Comparison of ENCODE assay signal across 1 cellular context in the genomic region with DNA sequence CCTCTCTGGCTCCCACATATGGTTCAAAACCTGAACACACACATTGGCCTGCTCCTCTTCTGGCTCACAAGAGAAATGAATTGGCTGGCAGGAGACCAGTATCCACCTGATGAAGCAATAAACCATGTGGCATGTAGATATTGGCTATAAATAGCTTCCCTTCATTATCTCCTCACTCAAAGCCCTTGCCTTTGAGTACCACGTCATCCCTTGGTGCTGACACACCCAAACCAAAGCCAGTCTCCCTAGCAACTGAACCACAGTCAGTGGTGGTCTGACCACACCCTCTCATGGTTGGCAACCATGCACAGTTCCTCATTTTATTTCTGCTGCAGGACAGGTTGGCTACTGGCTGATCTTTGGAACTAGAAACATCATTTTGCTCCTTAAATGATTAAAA.
TF ChIP-seq lines count a peak whose summit lies in the region.

No MANE protein-coding gene starts in this region.

TF ChIP-seq in K562, 482 proteins besides CTCF, POLR2A, EP300 and RAD21 (continued from another document and continues in another):
- TF ChIP-seq, protein P1, sequence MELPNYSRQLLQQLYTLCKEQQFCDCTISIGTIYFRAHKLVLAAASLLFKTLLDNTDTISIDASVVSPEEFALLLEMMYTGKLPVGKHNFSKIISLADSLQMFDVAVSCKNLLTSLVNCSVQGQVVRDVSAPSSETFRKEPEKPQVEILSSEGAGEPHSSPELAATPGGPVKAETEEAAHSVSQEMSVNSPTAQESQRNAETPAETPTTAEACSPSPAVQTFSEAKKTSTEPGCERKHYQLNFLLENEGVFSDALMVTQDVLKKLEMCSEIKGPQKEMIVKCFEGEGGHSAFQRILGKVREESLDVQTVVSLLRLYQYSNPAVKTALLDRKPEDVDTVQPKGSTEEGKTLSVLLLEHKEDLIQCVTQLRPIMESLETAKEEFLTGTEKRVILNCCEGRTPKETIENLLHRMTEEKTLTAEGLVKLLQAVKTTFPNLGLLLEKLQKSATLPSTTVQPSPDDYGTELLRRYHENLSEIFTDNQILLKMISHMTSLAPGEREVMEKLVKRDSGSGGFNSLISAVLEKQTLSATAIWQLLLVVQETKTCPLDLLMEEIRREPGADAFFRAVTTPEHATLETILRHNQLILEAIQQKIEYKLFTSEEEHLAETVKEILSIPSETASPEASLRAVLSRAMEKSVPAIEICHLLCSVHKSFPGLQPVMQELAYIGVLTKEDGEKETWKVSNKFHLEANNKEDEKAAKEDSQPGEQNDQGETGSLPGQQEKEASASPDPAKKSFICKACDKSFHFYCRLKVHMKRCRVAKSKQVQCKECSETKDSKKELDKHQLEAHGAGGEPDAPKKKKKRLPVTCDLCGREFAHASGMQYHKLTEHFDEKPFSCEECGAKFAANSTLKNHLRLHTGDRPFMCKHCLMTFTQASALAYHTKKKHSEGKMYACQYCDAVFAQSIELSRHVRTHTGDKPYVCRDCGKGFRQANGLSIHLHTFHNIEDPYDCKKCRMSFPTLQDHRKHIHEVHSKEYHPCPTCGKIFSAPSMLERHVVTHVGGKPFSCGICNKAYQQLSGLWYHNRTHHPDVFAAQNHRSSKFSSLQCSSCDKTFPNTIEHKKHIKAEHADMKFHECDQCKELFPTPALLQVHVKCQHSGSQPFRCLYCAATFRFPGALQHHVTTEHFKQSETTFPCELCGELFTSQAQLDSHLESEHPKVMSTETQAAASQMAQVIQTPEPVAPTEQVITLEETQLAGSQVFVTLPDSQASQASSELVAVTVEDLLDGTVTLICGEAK (IDR thresholded peaks at IDR 0.05), result no peak
- TF ChIP-seq, protein P1 (CRISPR knock-in tag; IDR thresholded peaks at IDR 0.05), result no peak
- TF ChIP-seq NR1H2 (CRISPR knock-in tag; IDR thresholded peaks at IDR 0.05) (no peak), CHCHD3 (CRISPR knock-in tag; IDR thresholded peaks at IDR 0.05) (no peak), ZBTB7A (IDR thresholded peaks at IDR 0.05; ENCODE audit: borderline replicate concordance, control insufficient read depth, low read depth, low read length) (no peak), MCM5 (IDR thresholded peaks at IDR 0.05; ENCODE audit: low read depth) (no peak), SIX5 (IDR thresholded peaks at IDR 0.05; ENCODE audit: borderline replicate concordance in 1 of 2, insufficient read depth in 1 of 2, low read depth in 1 of 2, low read length in 2 of 2) (no peak), NFIX (CRISPR knock-in tag; IDR thresholded peaks at IDR 0.05; ENCODE audit: low read depth) (no peak), NFE2 (IDR thresholded peaks at IDR 0.05; ENCODE audit: low read depth) (peak; percentile 42; the same call in 1 of the 2 replicates), ZNF224 (CRISPR knock-in tag; IDR thresholded peaks at IDR 0.05) (no peak), HDAC8 (tag; IDR thresholded peaks at IDR 0.05) (no peak), MEIS2 (IDR thresholded peaks at IDR 0.05; ENCODE audit: partially characterized antibody) (peak; percentile 9), PYGO2 (tag; IDR thresholded peaks at IDR 0.05) (no peak), U2AF1 (optimal IDR thresholded peaks at IDR 0.05; ENCODE audit: low read depth, low read length) (no peak), ZNF717 (CRISPR knock-in tag; IDR thresholded peaks at IDR 0.05) (no peak), POLR2B (IDR thresholded peaks at IDR 0.05; ENCODE audit: low read depth, partially characterized antibody) (no peak), KAT7 (CRISPR knock-in tag; IDR thresholded peaks at IDR 0.05; ENCODE audit: borderline replicate concordance) (no peak), MYNN (IDR thresholded peaks at IDR 0.05) (0 out of 2 replicates have a peak, but pooled peaks have one; percentile 43), MYNN (CRISPR knock-in tag; IDR thresholded peaks at IDR 0.05) (no peak)
- TF ChIP-seq, protein P2, sequence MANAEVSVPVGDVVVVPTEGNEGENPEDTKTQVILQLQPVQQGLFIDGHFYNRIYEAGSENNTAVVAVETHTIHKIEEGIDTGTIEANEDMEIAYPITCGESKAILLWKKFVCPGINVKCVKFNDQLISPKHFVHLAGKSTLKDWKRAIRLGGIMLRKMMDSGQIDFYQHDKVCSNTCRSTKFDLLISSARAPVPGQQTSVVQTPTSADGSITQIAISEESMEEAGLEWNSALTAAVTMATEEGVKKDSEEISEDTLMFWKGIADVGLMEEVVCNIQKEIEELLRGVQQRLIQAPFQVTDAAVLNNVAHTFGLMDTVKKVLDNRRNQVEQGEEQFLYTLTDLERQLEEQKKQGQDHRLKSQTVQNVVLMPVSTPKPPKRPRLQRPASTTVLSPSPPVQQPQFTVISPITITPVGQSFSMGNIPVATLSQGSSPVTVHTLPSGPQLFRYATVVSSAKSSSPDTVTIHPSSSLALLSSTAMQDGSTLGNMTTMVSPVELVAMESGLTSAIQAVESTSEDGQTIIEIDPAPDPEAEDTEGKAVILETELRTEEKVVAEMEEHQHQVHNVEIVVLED (CRISPR knock-in tag; IDR thresholded peaks at IDR 0.05), result no peak
- TF ChIP-seq, protein P3, sequence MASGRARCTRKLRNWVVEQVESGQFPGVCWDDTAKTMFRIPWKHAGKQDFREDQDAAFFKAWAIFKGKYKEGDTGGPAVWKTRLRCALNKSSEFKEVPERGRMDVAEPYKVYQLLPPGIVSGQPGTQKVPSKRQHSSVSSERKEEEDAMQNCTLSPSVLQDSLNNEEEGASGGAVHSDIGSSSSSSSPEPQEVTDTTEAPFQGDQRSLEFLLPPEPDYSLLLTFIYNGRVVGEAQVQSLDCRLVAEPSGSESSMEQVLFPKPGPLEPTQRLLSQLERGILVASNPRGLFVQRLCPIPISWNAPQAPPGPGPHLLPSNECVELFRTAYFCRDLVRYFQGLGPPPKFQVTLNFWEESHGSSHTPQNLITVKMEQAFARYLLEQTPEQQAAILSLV (tag; IDR thresholded peaks at IDR 0.05), result no peak
- TF ChIP-seq, protein P4, sequence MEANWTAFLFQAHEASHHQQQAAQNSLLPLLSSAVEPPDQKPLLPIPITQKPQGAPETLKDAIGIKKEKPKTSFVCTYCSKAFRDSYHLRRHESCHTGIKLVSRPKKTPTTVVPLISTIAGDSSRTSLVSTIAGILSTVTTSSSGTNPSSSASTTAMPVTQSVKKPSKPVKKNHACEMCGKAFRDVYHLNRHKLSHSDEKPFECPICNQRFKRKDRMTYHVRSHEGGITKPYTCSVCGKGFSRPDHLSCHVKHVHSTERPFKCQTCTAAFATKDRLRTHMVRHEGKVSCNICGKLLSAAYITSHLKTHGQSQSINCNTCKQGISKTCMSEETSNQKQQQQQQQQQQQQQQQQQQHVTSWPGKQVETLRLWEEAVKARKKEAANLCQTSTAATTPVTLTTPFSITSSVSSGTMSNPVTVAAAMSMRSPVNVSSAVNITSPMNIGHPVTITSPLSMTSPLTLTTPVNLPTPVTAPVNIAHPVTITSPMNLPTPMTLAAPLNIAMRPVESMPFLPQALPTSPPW (CRISPR knock-in tag; IDR thresholded peaks at IDR 0.05), result no peak
- TF ChIP-seq, protein P5, sequence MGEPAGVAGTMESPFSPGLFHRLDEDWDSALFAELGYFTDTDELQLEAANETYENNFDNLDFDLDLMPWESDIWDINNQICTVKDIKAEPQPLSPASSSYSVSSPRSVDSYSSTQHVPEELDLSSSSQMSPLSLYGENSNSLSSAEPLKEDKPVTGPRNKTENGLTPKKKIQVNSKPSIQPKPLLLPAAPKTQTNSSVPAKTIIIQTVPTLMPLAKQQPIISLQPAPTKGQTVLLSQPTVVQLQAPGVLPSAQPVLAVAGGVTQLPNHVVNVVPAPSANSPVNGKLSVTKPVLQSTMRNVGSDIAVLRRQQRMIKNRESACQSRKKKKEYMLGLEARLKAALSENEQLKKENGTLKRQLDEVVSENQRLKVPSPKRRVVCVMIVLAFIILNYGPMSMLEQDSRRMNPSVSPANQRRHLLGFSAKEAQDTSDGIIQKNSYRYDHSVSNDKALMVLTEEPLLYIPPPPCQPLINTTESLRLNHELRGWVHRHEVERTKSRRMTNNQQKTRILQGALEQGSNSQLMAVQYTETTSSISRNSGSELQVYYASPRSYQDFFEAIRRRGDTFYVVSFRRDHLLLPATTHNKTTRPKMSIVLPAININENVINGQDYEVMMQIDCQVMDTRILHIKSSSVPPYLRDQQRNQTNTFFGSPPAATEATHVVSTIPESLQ (CRISPR knock-in tag; IDR thresholded peaks at IDR 0.05), result no peak
- TF ChIP-seq, protein P6, sequence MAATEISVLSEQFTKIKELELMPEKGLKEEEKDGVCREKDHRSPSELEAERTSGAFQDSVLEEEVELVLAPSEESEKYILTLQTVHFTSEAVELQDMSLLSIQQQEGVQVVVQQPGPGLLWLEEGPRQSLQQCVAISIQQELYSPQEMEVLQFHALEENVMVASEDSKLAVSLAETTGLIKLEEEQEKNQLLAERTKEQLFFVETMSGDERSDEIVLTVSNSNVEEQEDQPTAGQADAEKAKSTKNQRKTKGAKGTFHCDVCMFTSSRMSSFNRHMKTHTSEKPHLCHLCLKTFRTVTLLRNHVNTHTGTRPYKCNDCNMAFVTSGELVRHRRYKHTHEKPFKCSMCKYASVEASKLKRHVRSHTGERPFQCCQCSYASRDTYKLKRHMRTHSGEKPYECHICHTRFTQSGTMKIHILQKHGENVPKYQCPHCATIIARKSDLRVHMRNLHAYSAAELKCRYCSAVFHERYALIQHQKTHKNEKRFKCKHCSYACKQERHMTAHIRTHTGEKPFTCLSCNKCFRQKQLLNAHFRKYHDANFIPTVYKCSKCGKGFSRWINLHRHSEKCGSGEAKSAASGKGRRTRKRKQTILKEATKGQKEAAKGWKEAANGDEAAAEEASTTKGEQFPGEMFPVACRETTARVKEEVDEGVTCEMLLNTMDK (IDR thresholded peaks at IDR 0.05; ENCODE audit: borderline replicate concordance, insufficient read depth, low read depth, low read length, poor library complexity, severe bottlenecking), result no peak
- TF ChIP-seq, protein P7, sequence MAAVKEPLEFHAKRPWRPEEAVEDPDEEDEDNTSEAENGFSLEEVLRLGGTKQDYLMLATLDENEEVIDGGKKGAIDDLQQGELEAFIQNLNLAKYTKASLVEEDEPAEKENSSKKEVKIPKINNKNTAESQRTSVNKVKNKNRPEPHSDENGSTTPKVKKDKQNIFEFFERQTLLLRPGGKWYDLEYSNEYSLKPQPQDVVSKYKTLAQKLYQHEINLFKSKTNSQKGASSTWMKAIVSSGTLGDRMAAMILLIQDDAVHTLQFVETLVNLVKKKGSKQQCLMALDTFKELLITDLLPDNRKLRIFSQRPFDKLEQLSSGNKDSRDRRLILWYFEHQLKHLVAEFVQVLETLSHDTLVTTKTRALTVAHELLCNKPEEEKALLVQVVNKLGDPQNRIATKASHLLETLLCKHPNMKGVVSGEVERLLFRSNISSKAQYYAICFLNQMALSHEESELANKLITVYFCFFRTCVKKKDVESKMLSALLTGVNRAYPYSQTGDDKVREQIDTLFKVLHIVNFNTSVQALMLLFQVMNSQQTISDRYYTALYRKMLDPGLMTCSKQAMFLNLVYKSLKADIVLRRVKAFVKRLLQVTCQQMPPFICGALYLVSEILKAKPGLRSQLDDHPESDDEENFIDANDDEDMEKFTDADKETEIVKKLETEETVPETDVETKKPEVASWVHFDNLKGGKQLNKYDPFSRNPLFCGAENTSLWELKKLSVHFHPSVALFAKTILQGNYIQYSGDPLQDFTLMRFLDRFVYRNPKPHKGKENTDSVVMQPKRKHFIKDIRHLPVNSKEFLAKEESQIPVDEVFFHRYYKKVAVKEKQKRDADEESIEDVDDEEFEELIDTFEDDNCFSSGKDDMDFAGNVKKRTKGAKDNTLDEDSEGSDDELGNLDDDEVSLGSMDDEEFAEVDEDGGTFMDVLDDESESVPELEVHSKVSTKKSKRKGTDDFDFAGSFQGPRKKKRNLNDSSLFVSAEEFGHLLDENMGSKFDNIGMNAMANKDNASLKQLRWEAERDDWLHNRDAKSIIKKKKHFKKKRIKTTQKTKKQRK (IDR thresholded peaks at IDR 0.05; ENCODE audit: borderline replicate concordance, low read depth, low read length), result no peak
- TF ChIP-seq, protein P8, sequence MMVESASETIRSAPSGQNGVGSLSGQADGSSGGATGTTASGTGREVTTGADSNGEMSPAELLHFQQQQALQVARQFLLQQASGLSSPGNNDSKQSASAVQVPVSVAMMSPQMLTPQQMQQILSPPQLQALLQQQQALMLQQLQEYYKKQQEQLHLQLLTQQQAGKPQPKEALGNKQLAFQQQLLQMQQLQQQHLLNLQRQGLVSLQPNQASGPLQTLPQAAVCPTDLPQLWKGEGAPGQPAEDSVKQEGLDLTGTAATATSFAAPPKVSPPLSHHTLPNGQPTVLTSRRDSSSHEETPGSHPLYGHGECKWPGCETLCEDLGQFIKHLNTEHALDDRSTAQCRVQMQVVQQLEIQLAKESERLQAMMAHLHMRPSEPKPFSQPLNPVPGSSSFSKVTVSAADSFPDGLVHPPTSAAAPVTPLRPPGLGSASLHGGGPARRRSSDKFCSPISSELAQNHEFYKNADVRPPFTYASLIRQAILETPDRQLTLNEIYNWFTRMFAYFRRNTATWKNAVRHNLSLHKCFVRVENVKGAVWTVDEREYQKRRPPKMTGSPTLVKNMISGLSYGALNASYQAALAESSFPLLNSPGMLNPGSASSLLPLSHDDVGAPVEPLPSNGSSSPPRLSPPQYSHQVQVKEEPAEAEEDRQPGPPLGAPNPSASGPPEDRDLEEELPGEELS (CRISPR knock-in tag; IDR thresholded peaks at IDR 0.05; ENCODE audit: borderline replicate concordance), result no peak
